10 cellular contexts compared by ENCODE assay signal in genomic region chr7:116230191-116231005, GRCh38. TPM values are rescaled to one million over a fixed set of nuclear protein-coding genes. Genes with fewer than 3 reads are reported as not detected.
A peak's percentile ranks its signal among the peaks of the same experiment; 100 is the strongest.
DNase-seq lines count a peak whose midpoint lies in the region; ATAC-seq and TF ChIP-seq lines count a peak whose summit lies in the region.
"Had no signal": no experiment of that assay in that cellular context is flagged by ENCODE, and none has a peak within 500 bp of the region (broad histone marks: within the 10 kb centered on the region; RNA-seq: fewer than 3 reads in every experiment).

No MANE protein-coding gene starts in this region.

- ATAC-seq in GM18511 (IDR thresholded peaks at IDR 0.05; ENCODE audit: unreplicated experiment) (peak; percentile 32), Panc1 (peak; percentile 64), gastrocnemius medialis (peak; percentile 26 to 50), GM18868 (IDR thresholded peaks at IDR 0.05; ENCODE audit: unreplicated experiment) (no peak), GM19463 (IDR thresholded peaks at IDR 0.05; ENCODE audit: unreplicated experiment) (no peak)

- H2AFZ ChIP-seq in fibroblast of lung (ENCODE audit: low read length), result no peak overlapping the region
- no peak overlapping the region for H2AFZ ChIP-seq in OCI-LY7 (ENCODE audit: low read length)

- POLR2A ChIA-PET in Panc1 (lab: Charles Lee), result no interaction called here
- POLR2A ChIA-PET in OCI-LY7 (lab: Charles Lee), result interaction anchor here (0.6 kb wide), 1 partner anchor 366 kb away, joined by 4 read pairs; no protein-coding TSS in a partner anchor

- CTCF ChIA-PET in Panc1 (lab: Charles Lee), result no interaction called here
- CTCF ChIA-PET in OCI-LY7 (lab: Charles Lee; ENCODE audit: unreplicated experiment), result no interaction called here

- H3K4me1 ChIP-seq in Panc1 (ENCODE audit: control insufficient read depth, insufficient read depth, low read length), result peaks cover 55% of the 10 kb centered on the region
- peaks cover 33% of the 10 kb centered on the region for H3K4me1 ChIP-seq in fibroblast of lung (ENCODE audit: control insufficient read depth, extremely low read depth, insufficient read depth, low read length)
- H3K4me1 ChIP-seq in gastrocnemius medialis, result peaks cover 19 to 25% of the 10 kb centered on the region in 2 donors
- H3K4me1 ChIP-seq in OCI-LY7 (ENCODE audit: insufficient read depth, low read length, poor library complexity, severe bottlenecking), result no peaks in the 10 kb centered on the region

- H3K4me2 ChIP-seq in fibroblast of lung (ENCODE audit: extremely low read depth, insufficient read depth, low read length) (peak overlapping the region; percentile 34), OCI-LY7 (ENCODE audit: low read length) (no peak overlapping the region)

- intact Hi-C loops in Panc1 (cut with micrococcal nuclease; ENCODE audit: unreplicated experiment), result no loop called here
- intact Hi-C loops in gastrocnemius medialis (cut with DNase I; ENCODE audit: low total_unique reads), result no loop called here
- intact Hi-C loops in OCI-LY7 (cut with micrococcal nuclease; ENCODE audit: unreplicated experiment), result no loop called here
- intact Hi-C loops in head of caudate nucleus (cut with DNase I), result no loop called here

- no peak for TF ChIP-seq POLR2A in gastrocnemius medialis (IDR thresholded peaks at IDR 0.05)

- H3K9me2 ChIP-seq in OCI-LY7 (ENCODE audit: insufficient read depth, low read length), result no peaks in the 10 kb centered on the region

- H3K79me2 ChIP-seq in fibroblast of lung (ENCODE audit: control insufficient read depth, insufficient read depth, low read length) (peaks cover 38% of the 10 kb centered on the region), OCI-LY7 (ENCODE audit: insufficient read depth, low read depth, low read length) (no peaks in the 10 kb centered on the region)

- H3K27ac ChIP-seq in Panc1 (ENCODE audit: low read length) (peak overlapping the region; percentile 25), fibroblast of lung (ENCODE audit: insufficient read depth, low read length) (peak overlapping the region; percentile 48), gastrocnemius medialis (peak overlapping the region; percentile 62 to 73 (median 68)), OCI-LY7 (ENCODE audit: low read depth, low read length, poor library complexity, severe bottlenecking) (no peak overlapping the region)

- BruUV-seq in Panc1 (replicated peaks; lab: Mats Ljungman, UMichigan) (no TSS peak), OCI-LY7 (replicated peaks; lab: Mats Ljungman, UMichigan) (no TSS peak)

- no peaks in the 10 kb centered on the region for H3K36me3 ChIP-seq in Panc1 (ENCODE audit: control insufficient read depth, insufficient read depth, low read length)
- no peaks in the 10 kb centered on the region for H3K36me3 ChIP-seq in fibroblast of lung (ENCODE audit: control insufficient read depth, insufficient read depth, low read length)
- H3K36me3 ChIP-seq in gastrocnemius medialis, result no peaks in the 10 kb centered on the region
- H3K36me3 ChIP-seq in OCI-LY7 (ENCODE audit: insufficient read depth, low read length), result no peaks in the 10 kb centered on the region

- H3K27me3 ChIP-seq in Panc1 (ENCODE audit: control insufficient read depth, insufficient read depth, low read length), result no peaks in the 10 kb centered on the region
- H3K27me3 ChIP-seq in fibroblast of lung (ENCODE audit: control insufficient read depth, insufficient read depth, low read length), result no peaks in the 10 kb centered on the region
- no peaks in the 10 kb centered on the region for H3K27me3 ChIP-seq in gastrocnemius medialis

- DNase-seq in Panc1 (ENCODE audit: low read depth, low spot score) (no peak), fibroblast of lung (ENCODE audit: low read depth in 2 of 2) (no peak), gastrocnemius medialis (no peak), OCI-LY7 (ENCODE audit: low spot score) (no peak), head of caudate nucleus (no peak)
- DNase-seq: activated CD4-positive, CD25-positive, alpha-beta regulatory T cell; NCI-H2171 treated with DMSO at 0.1 percent for 48 hours had no signal

- TF ChIP-seq CTCF in Panc1 (IDR thresholded peaks at IDR 0.05) (no peak), fibroblast of lung (conservative IDR thresholded peaks at IDR 0.05 in 1 of 2, IDR thresholded peaks at IDR 0.05 in 1 of 2; ENCODE audit: low read depth in 1 of 2, low read length in 2 of 2) (no peak), gastrocnemius medialis (IDR thresholded peaks at IDR 0.05 in 4 of 5, conservative IDR thresholded peaks at IDR 0.05 in 1 of 5) (no peak), OCI-LY7 (conservative IDR thresholded peaks at IDR 0.05; ENCODE audit: low read length) (no peak)

- no peaks in the 10 kb centered on the region for H3K9me3 ChIP-seq in Panc1 (ENCODE audit: control insufficient read depth, insufficient read depth, low read depth, low read length)
- no peaks in the 10 kb centered on the region for H3K9me3 ChIP-seq in fibroblast of lung (ENCODE audit: control insufficient read depth, insufficient read depth, low read depth, low read length)
- H3K9me3 ChIP-seq in gastrocnemius medialis, result no peaks in the 10 kb centered on the region
- no peaks in the 10 kb centered on the region for H3K9me3 ChIP-seq in OCI-LY7 (ENCODE audit: low read length)

- no peak overlapping the region for H3K9ac ChIP-seq in fibroblast of lung (ENCODE audit: insufficient read depth, low read length)

- H3K4me3 ChIP-seq in Panc1 (ENCODE audit: low read depth in 2 of 2, low read length in 2 of 2) (no peak overlapping the region), fibroblast of lung (replicated peaks in 1 of 4; ENCODE audit: control extremely low read depth in 1 of 4, insufficient read depth in 1 of 4, low read depth in 3 of 4, low read length in 4 of 4) (no peak overlapping the region), gastrocnemius medialis (no peak overlapping the region), OCI-LY7 (ENCODE audit: low read depth, low read length, poor library complexity, severe bottlenecking) (no peak overlapping the region)

- in situ Hi-C loops in Panc1 (cut with HindIII; ENCODE audit: low pct_unique_long_range_greater_than_20kb, low sequenced_read_pairs) (no loop called here), gastrocnemius medialis (cut with MboI; ENCODE audit: low sequenced_read_pairs in 4 of 4) (no loop called here)

- H4K20me1 ChIP-seq in fibroblast of lung (ENCODE audit: control insufficient read depth, extremely low read depth, insufficient read depth, low read length) (no peaks in the 10 kb centered on the region), OCI-LY7 (ENCODE audit: insufficient read depth, low read length) (no peaks in the 10 kb centered on the region)

RNA-seq across cellular contexts. Expression of gene TES, which starts 20.1 kb away (rescaled TPM):
- 99.4 TPM for total RNA-seq in Panc1 (2021; ENCODE audit: unreplicated experiment)
- 84.1 TPM for polyA plus RNA-seq in Panc1 (2012; ENCODE audit: insufficient read length)
- 15.4 and 17.7 TPM in 2 replicates for total RNA-seq in fibroblast of lung
- 28.6 and 64.1 TPM in 2 replicates for polyA plus RNA-seq in fibroblast of lung
- polyA plus RNA-seq in fibroblast of lung (2012), result 15.7 and 35.1 TPM in 2 replicates
- 19.3 and 74.3 TPM in 2 replicates for polyA minus RNA-seq in fibroblast of lung (ENCODE audit: low replicate concordance)
- total RNA-seq in gastrocnemius medialis, result 1 to 10 TPM; 4.9 to 8.7 (median 6.2) TPM
- total RNA-seq in OCI-LY7 (2014; rRNA removed; shearing (Covaris generic)), result not detected in 2 replicates
- not detected in 2 replicates for total RNA-seq in OCI-LY7 (2022)

Comparison
In these comparisons a context has a peak if more than half of its experiments do, and no peak if none do; other contexts are left out.
1. ATAC-seq: peak in GM18511 (single experiment), Panc1 (single experiment) and gastrocnemius medialis (2 of 2); none in GM18868 (single experiment) and GM19463 (single experiment).
2. RNA of gene TES, which starts 20.1 kb away (total RNA-seq): 99.4 TPM in Panc1 (single experiment), 15.4 to 17.7 TPM in fibroblast of lung and 4.9 to 8.7 TPM in gastrocnemius medialis; not detected in OCI-LY7; every median in the first group is over 4 times any median in the second.